9 cellular contexts compared by ENCODE assay signal in genomic region chr7:151249732-151250072, GRCh38. TPM values are rescaled to one million over a fixed set of nuclear protein-coding genes. Genes with fewer than 3 reads are reported as not detected.
DNase-seq lines count a peak whose midpoint lies in the region; ATAC-seq and TF ChIP-seq lines count a peak whose summit lies in the region.
"Had no signal": no experiment of that assay in that cellular context is flagged by ENCODE, and none has a peak within 500 bp of the region (broad histone marks: within the 10 kb centered on the region; RNA-seq: fewer than 3 reads in every experiment).

No MANE protein-coding gene starts in this region.

- H3K27me3 ChIP-seq in testis: no peaks in the 10 kb centered on the region

- in situ Hi-C loops in astrocyte of the cerebellum (cut with HindIII; ENCODE audit: low sequenced_read_pairs): no loop called here

- peaks cover 64% of the 10 kb centered on the region for H3K4me1 ChIP-seq in testis

- no peaks in the 10 kb centered on the region for H3K9me3 ChIP-seq in testis

- DNase-seq in DMS153 (lab: John Stamatoyannopoulos, UW) (peak; percentile 41), DMS153 treated with DMSO at 0.1 percent for 48 hours (lab: John Stamatoyannopoulos, UW; ENCODE audit: unreplicated experiment) (no peak), astrocyte of the cerebellum (ENCODE audit: low read depth) (no peak), left kidney (ENCODE audit: low read depth, low spot score) (peak; percentile 77), testis (peak; percentile 84), erythroblast (lab: John Stamatoyannopoulos, UW) (no peak)
- DNase-seq in activated CD4-positive, alpha-beta T cell treated with anti-CD3 and anti-CD28 coated beads for 48 hours: no peak

- H3K4me3 ChIP-seq in astrocyte of the cerebellum (ENCODE audit: low read depth, low read length) (peak overlapping the region; percentile 84), testis (peak overlapping the region; percentile 58 to 73)

- no peak for ATAC-seq in GM18909 (IDR thresholded peaks at IDR 0.05; ENCODE audit: poor library complexity, unreplicated experiment)

- no peak for TF ChIP-seq POLR2A in testis (IDR thresholded peaks at IDR 0.05)
- TF ChIP-seq POLR2A in erythroblast (IDR thresholded peaks at IDR 0.05; ENCODE audit: low read length): no peak

- no peak for TF ChIP-seq CTCF in astrocyte of the cerebellum (IDR thresholded peaks at IDR 0.05; ENCODE audit: low read depth, low read length, missing control alignments)
- TF ChIP-seq CTCF in testis (IDR thresholded peaks at IDR 0.05): no peak

- no peaks in the 10 kb centered on the region for H3K36me3 ChIP-seq in testis (ENCODE audit: low read depth, missing control alignments)

- 3 to 4% methylated on average over 5 of the region's 5 CpGs for WGBS in testis, 2 donors

- peak overlapping the region; percentile 85 to 89 for H3K27ac ChIP-seq in testis

- intact Hi-C loops in testis (cut with DNase I; ENCODE audit: low total_unique reads): no loop called here

RNA-seq across cellular contexts. Expression of gene SMARCD3, which starts 1.2 kb away (rescaled TPM):
- total RNA-seq in testis: 100 to 1,000 TPM in 1 of 2 donors, 10 to 100 TPM in 1; 94.0 to 122 TPM
- 55.1 TPM for polyA plus RNA-seq in testis (ENCODE audit: insufficient read depth, low read depth, low replicate concordance)

RNA-seq across cellular contexts. Expression of gene CHPF2, which starts 17.4 kb away (rescaled TPM):
- total RNA-seq in testis: 10 to 100 TPM; 66.5 to 70.5 TPM
- 22.6 TPM for polyA plus RNA-seq in testis (ENCODE audit: insufficient read depth, low read depth, low replicate concordance)

RNA-seq across cellular contexts. Expression of gene ABCF2, which starts 22.7 kb away (rescaled TPM):
- total RNA-seq in testis: 10 to 100 TPM; 44.4 to 49.4 TPM
- 54.3 TPM for polyA plus RNA-seq in testis (ENCODE audit: insufficient read depth, low read depth, low replicate concordance)

RNA-seq across cellular contexts. Expression of gene H2BK1, which starts 39.4 kb away (rescaled TPM):
- total RNA-seq in testis: not detected
- not detected for polyA plus RNA-seq in testis (ENCODE audit: insufficient read depth, low read depth, low replicate concordance)
- polyA plus RNA-seq: AG04450 had no signal

Comparison
In these comparisons a context has a peak if more than half of its experiments do, and no peak if none do; other contexts are left out.
1. DNase-seq: peak in DMS153 (single experiment), left kidney (single experiment) and testis (single experiment); none in DMS153 treated with DMSO at 0.1 percent for 48 hours (single experiment), astrocyte of the cerebellum (single experiment), erythroblast (0 of 2) and activated CD4-positive, alpha-beta T cell treated with anti-CD3 and anti-CD28 coated beads for 48 hours (single experiment).